ENCODE assay signal across 1 cellular context in the genomic region with DNA sequence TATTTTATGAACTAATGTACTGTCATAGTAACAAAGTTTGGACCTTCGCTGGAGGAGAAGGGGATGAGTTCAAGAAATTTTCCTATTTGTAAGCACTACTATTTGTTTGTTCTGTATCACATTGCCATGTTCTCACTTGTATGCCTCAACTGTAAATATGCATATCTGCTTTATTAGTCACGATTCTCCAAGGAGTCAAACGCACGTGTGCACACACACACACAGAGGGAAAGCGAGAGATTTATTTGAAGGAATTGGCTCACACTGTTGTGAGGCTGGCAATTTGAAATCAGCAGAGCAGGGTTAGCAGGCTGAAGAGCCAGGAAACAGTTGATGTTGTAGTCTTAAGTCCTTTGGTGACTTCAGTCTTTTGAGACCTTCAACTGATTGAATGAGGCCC.
TF ChIP-seq lines count a peak whose summit lies in the region.

No MANE protein-coding gene starts in this region.

TF ChIP-seq in H1, 55 proteins besides CTCF, POLR2A, EP300 and RAD21:
- no peak for TF ChIP-seq BCL11A (IDR thresholded peaks at IDR 0.05; ENCODE audit: low read depth in 2 of 2, low read length in 2 of 2)
- no peak for TF ChIP-seq RNF2 (IDR thresholded peaks at IDR 0.05; ENCODE audit: borderline replicate concordance, low read depth, low read length, missing control alignments, poor library complexity, severe bottlenecking)
- TF ChIP-seq JUN (IDR thresholded peaks at IDR 0.05; ENCODE audit: low read depth, low read length) = no peak
- no peak for TF ChIP-seq NRF1 (IDR thresholded peaks at IDR 0.05; ENCODE audit: low read depth, low read length)
- no peak for TF ChIP-seq ASH2L (IDR thresholded peaks at IDR 0.05; ENCODE audit: low read length)
- no peak for TF ChIP-seq SIX5 (IDR thresholded peaks at IDR 0.05; ENCODE audit: low read depth, low read length)
- no peak for TF ChIP-seq TAF1 (IDR thresholded peaks at IDR 0.05; ENCODE audit: low read depth, low read length)
- no peak for TF ChIP-seq CHD1 (IDR thresholded peaks at IDR 0.05; ENCODE audit: low read depth, low read length)
- TF ChIP-seq YY1 (IDR thresholded peaks at IDR 0.05; ENCODE audit: low read depth, low read length) = no peak
- no peak for TF ChIP-seq NANOG (IDR thresholded peaks at IDR 0.05; ENCODE audit: insufficient read depth, low read depth, low read length, poor library complexity, severe bottlenecking)
- no peak for TF ChIP-seq BRCA1 (IDR thresholded peaks at IDR 0.05; ENCODE audit: low read depth, low read length)
- TF ChIP-seq, protein P1, sequence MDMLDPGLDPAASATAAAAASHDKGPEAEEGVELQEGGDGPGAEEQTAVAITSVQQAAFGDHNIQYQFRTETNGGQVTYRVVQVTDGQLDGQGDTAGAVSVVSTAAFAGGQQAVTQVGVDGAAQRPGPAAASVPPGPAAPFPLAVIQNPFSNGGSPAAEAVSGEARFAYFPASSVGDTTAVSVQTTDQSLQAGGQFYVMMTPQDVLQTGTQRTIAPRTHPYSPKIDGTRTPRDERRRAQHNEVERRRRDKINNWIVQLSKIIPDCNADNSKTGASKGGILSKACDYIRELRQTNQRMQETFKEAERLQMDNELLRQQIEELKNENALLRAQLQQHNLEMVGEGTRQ (IDR thresholded peaks at IDR 0.05; ENCODE audit: low read length) = no peak
- no peak for TF ChIP-seq HDAC2 (IDR thresholded peaks at IDR 0.05; ENCODE audit: borderline replicate concordance in 1 of 2, low read depth in 2 of 2, low read length in 2 of 2)
- no peak for TF ChIP-seq KDM1A (IDR thresholded peaks at IDR 0.05; ENCODE audit: borderline replicate concordance, low read length)
